8 cellular contexts compared by ENCODE assay signal in the genomic region with DNA sequence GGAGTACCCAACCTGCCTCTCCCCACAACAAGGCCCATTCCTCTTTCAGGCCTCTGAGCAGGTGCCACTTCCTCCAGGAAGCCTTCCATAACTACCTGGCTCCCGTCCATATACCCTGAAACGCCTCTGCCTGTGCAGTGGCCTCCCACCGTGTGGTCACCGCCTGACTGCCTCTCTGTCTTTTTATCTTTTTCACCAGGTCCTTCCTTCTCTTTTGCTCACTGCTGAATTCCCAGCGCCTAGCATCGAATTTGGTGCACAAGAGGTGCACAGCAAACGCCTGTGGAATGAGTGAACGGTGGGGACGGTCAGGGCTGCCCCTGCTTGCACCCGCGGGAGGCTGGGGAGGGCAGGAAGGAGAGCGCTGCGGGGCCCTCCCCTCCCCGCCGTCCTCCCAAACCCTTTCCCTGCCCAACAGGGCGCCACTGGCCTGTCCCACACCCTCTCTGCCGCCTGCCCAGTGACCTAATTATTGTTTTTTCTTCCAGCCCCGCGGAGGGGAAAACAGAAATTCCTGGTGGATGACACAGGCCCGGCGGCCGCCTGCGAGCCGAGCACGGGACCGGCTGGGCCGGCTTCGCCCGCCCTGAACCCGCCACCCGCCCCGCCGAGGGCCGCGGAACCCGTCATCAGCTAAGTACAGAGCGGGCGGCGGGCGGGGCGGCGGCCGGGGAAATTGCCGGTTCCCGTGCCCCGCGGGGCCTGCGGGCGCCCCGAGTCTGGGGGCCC.
A peak's percentile ranks its signal among the peaks of the same experiment; 100 is the strongest.
DNase-seq lines count a peak whose midpoint lies in the region; ATAC-seq lines count a peak whose summit lies in the region.

No MANE protein-coding gene starts in this region.

- peak; percentile 41 to 49 for ATAC-seq in activated CD4-positive, CD25-positive, alpha-beta regulatory T cell treated with anti-CD3 and anti-CD28 coated beads, Interleukin-2, amount 50 U/mL, for 24 hours
- ATAC-seq in left lobe of liver (peak; percentile 77), GM18519 (IDR thresholded peaks at IDR 0.05; ENCODE audit: low FRiP score, unreplicated experiment) (no peak)

- DNase-seq in activated CD4-positive, CD25-positive, alpha-beta regulatory T cell treated with anti-CD3 and anti-CD28 coated beads, Interleukin-2, amount 50 U/mL, for 72 hours = no peak
- peak; percentile 61 for DNase-seq in SW480 (ENCODE audit: low spot score)
- peak; percentile 88 for DNase-seq in dermis blood vessel endothelial cell
- peak; percentile 70 for DNase-seq in left lobe of liver (ENCODE audit: low spot score)
- peak; percentile 36 for DNase-seq in stimulated activated CD8-positive, alpha-beta memory T cell treated with anti-CD3 and anti-CD28 coated beads, Interleukin-4, amount 100 ng/mL, for 48 hours
- no peak for DNase-seq in NCI-H524 treated with DMSO at 0.1 percent for 48 hours (lab: John Stamatoyannopoulos, UW)

Comparison
In these comparisons a context has a peak if more than half of its experiments do, and no peak if none do; other contexts are left out.
1. DNase-seq: peak in SW480 (single experiment), dermis blood vessel endothelial cell (single experiment), left lobe of liver (single experiment) and stimulated activated CD8-positive, alpha-beta memory T cell treated with anti-CD3 and anti-CD28 coated beads, Interleukin-4, amount 100 ng/mL, for 48 hours (single experiment); none in activated CD4-positive, CD25-positive, alpha-beta regulatory T cell treated with anti-CD3 and anti-CD28 coated beads, Interleukin-2, amount 50 U/mL, for 72 hours (single experiment) and NCI-H524 treated with DMSO at 0.1 percent for 48 hours (single experiment).